Comparison of ENCODE assay signal across 8 cellular contexts in the genomic region with DNA sequence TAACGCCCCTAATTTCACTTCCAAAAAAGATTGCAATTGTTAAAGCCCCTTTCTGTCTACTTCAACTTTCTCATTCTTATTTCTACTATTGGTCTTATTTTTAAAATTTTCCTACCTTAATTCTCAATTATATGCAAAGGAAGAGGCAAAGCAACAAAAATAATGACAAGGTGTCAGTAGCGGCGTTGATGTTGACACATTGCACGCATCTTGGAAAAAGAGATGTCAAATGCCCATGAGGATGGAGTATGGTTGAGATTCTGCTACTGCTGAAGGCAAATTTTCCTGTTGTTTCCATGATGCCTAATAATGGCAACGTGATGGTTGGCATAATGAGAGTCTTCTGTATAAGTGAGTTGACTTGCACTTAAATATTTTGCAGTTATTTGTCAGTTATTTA.
"Had no signal": no experiment of that assay in that cellular context is flagged by ENCODE, and none has a peak within 500 bp of the region (broad histone marks: within the 10 kb centered on the region; RNA-seq: fewer than 3 reads in every experiment).

No MANE protein-coding gene starts in this region.

- ATAC-seq: GM23338, K562 had no signal

- H3K27ac Mint-ChIP-seq: GM23338, H9 had no signal

- H3K4me3 ChIP-seq: GM23338, K562 had no signal

- H3K9me3 Mint-ChIP-seq: GM23338, H9 had no signal

- H3K4me2 ChIP-seq: GM23338 had no signal

- H2AFZ ChIP-seq: GM23338 had no signal

- FAIRE-seq: H1, H54, HTR-8/SVneo, K562 had no signal

- DNase-seq: H9, HCEC 1CT, IMR-90 had no signal

- H3K4me3 Mint-ChIP-seq: GM23338, H9 had no signal
